In the genomic region with DNA sequence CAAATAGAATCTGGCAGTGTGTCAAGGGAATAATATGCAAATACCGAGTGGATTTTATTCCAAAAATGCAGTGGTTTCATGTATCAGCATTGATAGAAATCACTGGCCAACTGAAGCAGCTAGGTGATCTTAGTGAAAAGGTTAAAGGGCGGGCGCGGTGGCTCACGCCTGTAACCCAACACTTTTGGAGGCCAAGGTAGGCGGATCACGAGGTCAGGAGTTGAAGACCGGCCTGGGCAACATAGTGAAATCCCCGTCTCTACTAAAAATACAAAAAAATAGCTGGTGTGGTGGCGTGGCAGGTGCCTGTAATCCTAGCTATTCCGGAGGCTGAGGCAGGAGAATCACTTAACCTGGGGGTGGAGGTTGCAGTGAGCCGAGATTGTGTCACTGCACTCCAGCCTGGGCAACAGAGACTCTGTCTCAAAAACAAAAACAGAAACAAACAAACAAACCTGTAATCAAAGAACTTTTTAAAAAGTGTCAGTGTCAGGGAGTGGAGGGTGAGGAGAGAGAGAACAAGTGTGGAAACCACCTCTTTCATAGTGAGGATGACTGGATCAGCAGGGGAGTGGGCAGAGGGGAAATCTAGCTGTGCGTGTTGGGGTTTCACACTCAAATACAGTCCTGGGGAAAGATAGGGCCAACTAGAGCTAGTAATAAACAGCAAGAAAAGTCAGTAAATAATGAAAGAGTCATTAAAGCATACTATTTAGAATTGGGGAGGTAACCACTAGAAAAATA, we compare ENCODE assay signal across 1 cellular context.
A peak's percentile ranks its signal among the peaks of the same experiment; 100 is the strongest.
TF ChIP-seq lines count a peak whose summit lies in the region.

No MANE protein-coding gene starts in this region.

TF ChIP-seq in liver, 16 proteins besides CTCF, POLR2A, EP300 and RAD21 (continued from another document):
- TF ChIP-seq, protein P1, sequence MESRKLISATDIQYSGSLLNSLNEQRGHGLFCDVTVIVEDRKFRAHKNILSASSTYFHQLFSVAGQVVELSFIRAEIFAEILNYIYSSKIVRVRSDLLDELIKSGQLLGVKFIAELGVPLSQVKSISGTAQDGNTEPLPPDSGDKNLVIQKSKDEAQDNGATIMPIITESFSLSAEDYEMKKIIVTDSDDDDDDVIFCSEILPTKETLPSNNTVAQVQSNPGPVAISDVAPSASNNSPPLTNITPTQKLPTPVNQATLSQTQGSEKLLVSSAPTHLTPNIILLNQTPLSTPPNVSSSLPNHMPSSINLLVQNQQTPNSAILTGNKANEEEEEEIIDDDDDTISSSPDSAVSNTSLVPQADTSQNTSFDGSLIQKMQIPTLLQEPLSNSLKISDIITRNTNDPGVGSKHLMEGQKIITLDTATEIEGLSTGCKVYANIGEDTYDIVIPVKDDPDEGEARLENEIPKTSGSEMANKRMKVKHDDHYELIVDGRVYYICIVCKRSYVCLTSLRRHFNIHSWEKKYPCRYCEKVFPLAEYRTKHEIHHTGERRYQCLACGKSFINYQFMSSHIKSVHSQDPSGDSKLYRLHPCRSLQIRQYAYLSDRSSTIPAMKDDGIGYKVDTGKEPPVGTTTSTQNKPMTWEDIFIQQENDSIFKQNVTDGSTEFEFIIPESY (IDR thresholded peaks at IDR 0.05): no peak
- TF ChIP-seq HNF4G (IDR thresholded peaks at IDR 0.05): no peak
- TF ChIP-seq, protein P2, sequence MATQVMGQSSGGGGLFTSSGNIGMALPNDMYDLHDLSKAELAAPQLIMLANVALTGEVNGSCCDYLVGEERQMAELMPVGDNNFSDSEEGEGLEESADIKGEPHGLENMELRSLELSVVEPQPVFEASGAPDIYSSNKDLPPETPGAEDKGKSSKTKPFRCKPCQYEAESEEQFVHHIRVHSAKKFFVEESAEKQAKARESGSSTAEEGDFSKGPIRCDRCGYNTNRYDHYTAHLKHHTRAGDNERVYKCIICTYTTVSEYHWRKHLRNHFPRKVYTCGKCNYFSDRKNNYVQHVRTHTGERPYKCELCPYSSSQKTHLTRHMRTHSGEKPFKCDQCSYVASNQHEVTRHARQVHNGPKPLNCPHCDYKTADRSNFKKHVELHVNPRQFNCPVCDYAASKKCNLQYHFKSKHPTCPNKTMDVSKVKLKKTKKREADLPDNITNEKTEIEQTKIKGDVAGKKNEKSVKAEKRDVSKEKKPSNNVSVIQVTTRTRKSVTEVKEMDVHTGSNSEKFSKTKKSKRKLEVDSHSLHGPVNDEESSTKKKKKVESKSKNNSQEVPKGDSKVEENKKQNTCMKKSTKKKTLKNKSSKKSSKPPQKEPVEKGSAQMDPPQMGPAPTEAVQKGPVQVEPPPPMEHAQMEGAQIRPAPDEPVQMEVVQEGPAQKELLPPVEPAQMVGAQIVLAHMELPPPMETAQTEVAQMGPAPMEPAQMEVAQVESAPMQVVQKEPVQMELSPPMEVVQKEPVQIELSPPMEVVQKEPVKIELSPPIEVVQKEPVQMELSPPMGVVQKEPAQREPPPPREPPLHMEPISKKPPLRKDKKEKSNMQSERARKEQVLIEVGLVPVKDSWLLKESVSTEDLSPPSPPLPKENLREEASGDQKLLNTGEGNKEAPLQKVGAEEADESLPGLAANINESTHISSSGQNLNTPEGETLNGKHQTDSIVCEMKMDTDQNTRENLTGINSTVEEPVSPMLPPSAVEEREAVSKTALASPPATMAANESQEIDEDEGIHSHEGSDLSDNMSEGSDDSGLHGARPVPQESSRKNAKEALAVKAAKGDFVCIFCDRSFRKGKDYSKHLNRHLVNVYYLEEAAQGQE (IDR thresholded peaks at IDR 0.05): no peak
- no peak for TF ChIP-seq FOXA1 (IDR thresholded peaks at IDR 0.05)
- peak; percentile 18 for TF ChIP-seq YY1 (IDR thresholded peaks at IDR 0.05)
- TF ChIP-seq JUND (IDR thresholded peaks at IDR 0.05): peak in 1 of 2 donors; percentile 32
- TF ChIP-seq SP1 (IDR thresholded peaks at IDR 0.05): peak; percentile 61
- peak; percentile 61 to 75 for TF ChIP-seq HNF4A (conservative IDR thresholded peaks at IDR 0.05)
- TF ChIP-seq, protein P3, sequence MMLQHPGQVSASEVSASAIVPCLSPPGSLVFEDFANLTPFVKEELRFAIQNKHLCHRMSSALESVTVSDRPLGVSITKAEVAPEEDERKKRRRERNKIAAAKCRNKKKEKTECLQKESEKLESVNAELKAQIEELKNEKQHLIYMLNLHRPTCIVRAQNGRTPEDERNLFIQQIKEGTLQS (IDR thresholded peaks at IDR 0.05): no peak
- TF ChIP-seq FOXA2 (IDR thresholded peaks at IDR 0.05): peak; percentile 46
- TF ChIP-seq MAX (IDR thresholded peaks at IDR 0.05): peak; percentile 41
- no peak for TF ChIP-seq TAF1 (conservative IDR thresholded peaks at IDR 0.05)
